In the genomic region with DNA sequence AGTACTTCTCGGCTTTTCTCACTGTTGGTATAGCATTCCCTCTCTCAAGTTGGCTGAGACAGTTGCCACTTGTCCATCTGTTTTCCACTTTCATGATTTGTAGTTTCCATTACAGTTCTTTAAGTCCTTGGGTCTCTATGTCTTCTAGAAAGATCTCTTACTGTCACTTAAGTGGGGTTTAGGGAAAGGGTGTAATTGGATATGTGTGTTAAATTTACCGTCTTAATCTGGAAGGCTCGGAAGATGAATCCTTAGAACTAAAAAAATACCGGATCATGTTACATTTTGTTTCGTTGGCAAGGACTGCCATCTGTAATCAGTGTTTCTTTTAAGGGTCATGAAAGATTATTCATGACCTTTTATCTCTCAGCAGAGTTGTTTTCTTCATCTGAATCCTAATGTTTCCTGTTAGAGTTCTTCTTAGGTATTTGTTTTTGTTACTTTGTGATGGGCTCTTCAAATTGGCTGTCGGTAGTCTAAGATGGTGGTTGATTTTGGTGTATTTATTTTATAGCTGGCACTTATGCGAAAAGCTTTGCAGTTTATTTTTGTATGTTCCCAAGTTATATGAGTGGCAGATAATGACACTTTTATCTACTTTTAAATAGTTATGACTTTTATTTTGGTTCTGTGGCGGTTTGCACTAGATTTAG, we compare ENCODE assay signal across 17 cellular contexts. TPM values are rescaled to one million over a fixed set of nuclear protein-coding genes. Genes with fewer than 3 reads are reported as not detected.
DNase-seq lines count a peak whose midpoint lies in the region; ATAC-seq and TF ChIP-seq lines count a peak whose summit lies in the region.
"Had no signal": no experiment of that assay in that cellular context is flagged by ENCODE, and none has a peak within 500 bp of the region (broad histone marks: within the 10 kb centered on the region; RNA-seq: fewer than 3 reads in every experiment).

No MANE protein-coding gene starts in this region.

- H3K36me3 Mint-ChIP-seq in HFFc6 (ENCODE audit: low read depth): peaks cover 19% of the 10 kb centered on the region
- H3K36me3 Mint-ChIP-seq: activated naive CD8-positive, alpha-beta T cell had no signal

- H3K9me3 Mint-ChIP-seq in HFFc6: no peaks in the 10 kb centered on the region

- TF ChIP-seq CTCF in HFFc6 (IDR thresholded peaks at IDR 0.05) (no peak), foreskin fibroblast (IDR thresholded peaks at IDR 0.05; ENCODE audit: low read depth, low read length) (no peak)

- peak overlapping the region; percentile 65 for H3K27ac Mint-ChIP-seq in HFFc6
- H3K27ac Mint-ChIP-seq: activated naive CD8-positive, alpha-beta T cell; effector memory CD8-positive, alpha-beta T cell; stimulated activated naive CD8-positive, alpha-beta T cell treated with anti-CD3 and anti-CD28 coated beads, Interleukin-15, amount 100 ng/mL, for 72 hours had no signal

- H3K4me3 Mint-ChIP-seq in HFFc6: peak overlapping the region; percentile 80
- H3K4me3 Mint-ChIP-seq: activated naive CD8-positive, alpha-beta T cell; effector memory CD8-positive, alpha-beta T cell; stimulated activated naive CD8-positive, alpha-beta T cell treated with anti-CD3 and anti-CD28 coated beads, Interleukin-15, amount 100 ng/mL, for 72 hours had no signal

- H3K27me3 Mint-ChIP-seq in HFFc6 (ENCODE audit: insufficient read depth): no peaks in the 10 kb centered on the region; the same call in 1 of the 2 replicates

- no peak overlapping the region for H3K9ac ChIP-seq in skeletal muscle satellite cell (ENCODE audit: low read depth, low read length)

- H3K4me3 ChIP-seq in foreskin fibroblast (ENCODE audit: low read depth in 1 of 2, low read length in 2 of 2) (no peak overlapping the region), skeletal muscle satellite cell (ENCODE audit: low read length) (peak overlapping the region; percentile 47)
- H3K4me3 ChIP-seq: ovary had no signal

- peaks cover 80% of the 10 kb centered on the region for H3K4me1 Mint-ChIP-seq in HFFc6 (ENCODE audit: low read depth)

- H3K27me3 ChIP-seq in skeletal muscle satellite cell (ENCODE audit: control insufficient read depth, insufficient read depth, low read length): no peaks in the 10 kb centered on the region
- H3K27me3 ChIP-seq: ovary had no signal

- no peaks in the 10 kb centered on the region for H3K9me3 ChIP-seq in skeletal muscle satellite cell (replicated peaks; ENCODE audit: low read length)
- H3K9me3 ChIP-seq: ovary had no signal

- H3K36me3 ChIP-seq in skeletal muscle satellite cell (ENCODE audit: insufficient read depth, low read length): no peaks in the 10 kb centered on the region
- H3K36me3 ChIP-seq: ovary had no signal

- H3K4me2 ChIP-seq in skeletal muscle satellite cell (ENCODE audit: low read length): peak overlapping the region; percentile 66

- no peak for ATAC-seq in HG03196 (IDR thresholded peaks at IDR 0.05; ENCODE audit: unreplicated experiment)
- no peak for ATAC-seq in HG02610 (IDR thresholded peaks at IDR 0.05; ENCODE audit: unreplicated experiment)
- ATAC-seq: effector memory CD8-positive, alpha-beta T cell; HepG2; Panc1; stimulated activated naive CD8-positive, alpha-beta T cell treated with anti-CD3 and anti-CD28 coated beads, Interleukin-15, amount 100 ng/mL, for 72 hours had no signal

- H3K4me1 ChIP-seq in skeletal muscle satellite cell (ENCODE audit: control insufficient read depth, insufficient read depth, low read length): peaks cover 29% of the 10 kb centered on the region

- DNase-seq in HFFc6 (no peak), NCI-H748 (lab: John Stamatoyannopoulos, UW; ENCODE audit: unreplicated experiment) (peak; percentile 51), foreskin fibroblast (peak; percentile 34 to 62), NCI-H2196 (lab: John Stamatoyannopoulos, UW; ENCODE audit: unreplicated experiment) (no peak)
- DNase-seq: C1 segment of cervical spinal cord; central memory CD4-positive, alpha-beta T cell; effector memory CD8-positive, alpha-beta T cell; GOT3; mesendoderm; ovary; stimulated activated naive CD8-positive, alpha-beta T cell treated with anti-CD3 and anti-CD28 coated beads, Interleukin-15, amount 100 ng/mL, for 72 hours had no signal

RNA-seq across cellular contexts. Expression of gene BTBD3, which starts 21.7 kb away (rescaled TPM):
- 10 to 100 TPM; 26.1 to 32.2 (median 29.5) TPM for total RNA-seq in HFFc6 (2021; fragmentation: NEBNext Ultra II Directional; extraction: Animal tissue kit (Norgen Biotek cat#: 25700))
- total RNA-seq in skeletal muscle satellite cell (2012; rRNA removed): 12.9 and 16.8 TPM in 2 replicates

Comparison
In these comparisons a context has a peak if more than half of its experiments do, and no peak if none do; other contexts are left out.
1. DNase-seq: peak in NCI-H748 (single experiment) and foreskin fibroblast (2 of 2); none in HFFc6 (single experiment) and NCI-H2196 (single experiment).